In genomic region chr9:86669442-86669841, GRCh38 we compare ENCODE assay signal across 26 cellular contexts.
"Had no signal": no experiment of that assay in that cellular context is flagged by ENCODE, and none has a peak within 500 bp of the region (broad histone marks: within the 10 kb centered on the region; RNA-seq: fewer than 3 reads in every experiment).

No MANE protein-coding gene starts in this region.

- DNase-seq: activated CD4-positive, alpha-beta T cell treated with anti-CD3 and anti-CD28 coated beads for 48 hours; activated CD4-positive, alpha-beta T cell treated with anti-CD3 and anti-CD28 coated beads, Interleukin-2, amount 50 U/mL, for 48 hours; activated CD8-positive, alpha-beta memory T cell treated with anti-CD3 and anti-CD28 coated beads for 24 hours; activated gamma-delta T cell; activated naive CD4-positive, alpha-beta T cell treated with anti-CD3 and anti-CD28 coated beads, Interleukin-2, amount 10 ng/mL, durations not matched to agents 7 days and 5 days; activated naive CD8-positive, alpha-beta T cell treated with anti-CD3 and anti-CD28 coated beads, Interleukin-2, amount 10 ng/mL, durations not matched to agents 7 days and 5 days; brain microvascular endothelial cell; dermis blood vessel endothelial cell; effector CD4-positive, alpha-beta T cell; esophagus squamous epithelium; gastrocnemius medialis; hippocampal formation; kidney; left colon; naive thymus-derived CD8-positive, alpha-beta T cell; right cardiac atrium; stimulated activated CD4-positive, alpha-beta T cell treated with anti-CD3 and anti-CD28 coated beads, Interleukin-12 subunit alpha, Interleukin-12 subunit beta, amount 100 ng/mL, for 4 hours; stimulated activated CD4-positive, alpha-beta T cell treated with anti-CD3 and anti-CD28 coated beads, Interleukin-4, amount 100 ng/mL, for 1 hour; stimulated activated naive CD8-positive, alpha-beta T cell treated with anti-CD3 and anti-CD28 coated beads, Interleukin-15, Interleukin-2, amounts not matched to agents 100 U/mL and 50 U/mL, for 24 hours; T-helper 1 cell; T-helper 9 cell; testis; uterus; WERI-Rb-1 had no signal

- H3K27ac ChIP-seq: brain microvascular endothelial cell, epithelial cell of prostate, esophagus squamous epithelium, gastrocnemius medialis, testis, uterus, WERI-Rb-1 had no signal

- H3K27me3 ChIP-seq: brain microvascular endothelial cell, gastrocnemius medialis, testis, uterus had no signal

- H3K36me3 ChIP-seq: brain microvascular endothelial cell, esophagus squamous epithelium, gastrocnemius medialis, uterus, WERI-Rb-1 had no signal

- H3K4me3 ChIP-seq: esophagus squamous epithelium, gastrocnemius medialis, testis, uterus had no signal

- H3K9me3 ChIP-seq: gastrocnemius medialis, testis, uterus had no signal

- ATAC-seq: activated CD4-positive, CD25-positive, alpha-beta regulatory T cell treated with anti-CD3 and anti-CD28 coated beads, Interleukin-2, amount 50 U/mL, for 24 hours; left colon; naive thymus-derived CD8-positive, alpha-beta T cell; stimulated activated naive CD8-positive, alpha-beta T cell treated with anti-CD3 and anti-CD28 coated beads, Interleukin-15, Interleukin-2, amounts not matched to agents 100 U/mL and 50 U/mL, for 24 hours had no signal

- H3K4me1 ChIP-seq: gastrocnemius medialis, testis, uterus had no signal
